In the genomic region with DNA sequence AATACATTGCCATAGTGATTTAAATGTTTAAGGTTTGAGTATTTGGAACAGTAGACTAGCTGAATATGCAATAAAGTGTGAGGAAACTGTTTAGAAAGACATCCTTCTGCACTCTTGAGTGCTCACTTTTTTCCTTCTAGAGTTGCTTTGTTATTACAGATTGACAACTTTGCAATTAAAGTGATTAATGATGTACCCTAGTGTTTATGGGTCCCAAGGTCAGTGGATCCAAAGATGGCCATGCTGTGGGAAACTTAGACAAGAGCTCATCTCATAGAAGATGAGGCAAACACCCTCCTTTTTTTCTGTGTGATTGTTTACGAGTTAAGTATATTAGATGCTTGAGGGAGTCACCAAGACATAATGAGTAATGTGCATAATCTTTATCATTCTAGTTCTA, we compare ENCODE assay signal across 10 cellular contexts.
"Had no signal": no experiment of that assay in that cellular context is flagged by ENCODE, and none has a peak within 500 bp of the region (broad histone marks: within the 10 kb centered on the region; RNA-seq: fewer than 3 reads in every experiment).

No MANE protein-coding gene starts in this region.

- ATAC-seq: T-helper 17 cell had no signal

- H3K36me3 ChIP-seq: thyroid gland had no signal

- H3K4me3 ChIP-seq: esophagus squamous epithelium, smooth muscle cell, thyroid gland, vagina had no signal

- H3K9me3 ChIP-seq: esophagus squamous epithelium, thyroid gland, vagina had no signal

- H3K4me1 ChIP-seq: parathyroid adenoma, thyroid gland had no signal

- H3K27me3 ChIP-seq: brain microvascular endothelial cell, esophagus squamous epithelium, thyroid gland, vagina had no signal

- FAIRE-seq: frontal cortex had no signal

- H3K27ac ChIP-seq: brain microvascular endothelial cell, esophagus squamous epithelium, parathyroid adenoma, thyroid gland, vagina had no signal

- DNase-seq: brain microvascular endothelial cell, esophagus squamous epithelium, islet precursor cell, left ventricle myocardium superior, T-helper 17 cell, thyroid gland had no signal
